In genomic region chr16:50298075-50298460, GRCh38 we compare ENCODE assay signal across 1 cellular context.
TF ChIP-seq lines count a peak whose summit lies in the region.

No MANE protein-coding gene starts in this region.

TF ChIP-seq in GM23338, 12 proteins besides CTCF, POLR2A, EP300 and RAD21 (continued from another document):
- no peak for TF ChIP-seq REST (IDR thresholded peaks at IDR 0.05; ENCODE audit: unreplicated experiment)
- TF ChIP-seq ZNF462 (CRISPR knock-in tag; IDR thresholded peaks at IDR 0.05), result no peak
